13 cellular contexts compared by ENCODE assay signal in genomic region chr14:80621701-80622100, GRCh38.
A peak's percentile ranks its signal among the peaks of the same experiment; 100 is the strongest.
DNase-seq lines count a peak whose midpoint lies in the region; ATAC-seq and TF ChIP-seq lines count a peak whose summit lies in the region.
"Had no signal": no experiment of that assay in that cellular context is flagged by ENCODE, and none has a peak within 500 bp of the region (broad histone marks: within the 10 kb centered on the region; RNA-seq: fewer than 3 reads in every experiment).

No MANE protein-coding gene starts in this region.

- H3K4me3 ChIP-seq in right atrium auricular region (no peak overlapping the region), lower leg skin (ENCODE audit: low read depth, poor library complexity, severe bottlenecking) (no peak overlapping the region), left ventricle myocardium inferior (no peak overlapping the region)
- H3K4me3 ChIP-seq: sigmoid colon had no signal

- ATAC-seq in GM19351 (IDR thresholded peaks at IDR 0.05; ENCODE audit: unreplicated experiment), result peak; percentile 83
- ATAC-seq in HG03196 (IDR thresholded peaks at IDR 0.05; ENCODE audit: unreplicated experiment), result peak; percentile 49

- TF ChIP-seq CTCF in right atrium auricular region (IDR thresholded peaks at IDR 0.05), result no peak
- TF ChIP-seq CTCF in lower leg skin (IDR thresholded peaks at IDR 0.05), result no peak
- TF ChIP-seq CTCF in left ventricle myocardium inferior (IDR thresholded peaks at IDR 0.05; ENCODE audit: borderline replicate concordance), result no peak

- DNase-seq in AG08395 (ENCODE audit: low spot score), result peak; percentile 21
- DNase-seq in dermis blood vessel endothelial cell, result peak; percentile 68
- no peak for DNase-seq in OCI-M1 (lab: John Stamatoyannopoulos, UW)
- DNase-seq in right atrium auricular region (ENCODE audit: low spot score), result no peak
- DNase-seq in lower leg skin (ENCODE audit: low spot score in 2 of 2), result no peak
- DNase-seq in left ventricle myocardium inferior, result no peak
- DNase-seq: activated effector memory CD4-positive, alpha-beta T cell treated with Interleukin-2 at 50 U/mL for 16 hours; CD4-positive, alpha-beta T cell; NCI-H446 treated with DMSO at 0.1 percent for 48 hours; sigmoid colon; stimulated activated naive CD4-positive, alpha-beta T cell had no signal

- H3K9me3 ChIP-seq in right atrium auricular region, result no peaks in the 10 kb centered on the region
- H3K9me3 ChIP-seq in left ventricle myocardium inferior (replicated peaks), result peaks cover 21% of the 10 kb centered on the region
- H3K9me3 ChIP-seq: sigmoid colon had no signal

- no peaks in the 10 kb centered on the region for H3K27me3 ChIP-seq in right atrium auricular region
- no peaks in the 10 kb centered on the region for H3K27me3 ChIP-seq in left ventricle myocardium inferior (ENCODE audit: low read depth)
- H3K27me3 ChIP-seq: sigmoid colon had no signal

- H3K36me3 ChIP-seq in right atrium auricular region (no peaks in the 10 kb centered on the region), left ventricle myocardium inferior (no peaks in the 10 kb centered on the region)
- H3K36me3 ChIP-seq: sigmoid colon had no signal

- H3K27ac ChIP-seq in right atrium auricular region (no peak overlapping the region), left ventricle myocardium inferior (replicated peaks) (no peak overlapping the region)

- H3K4me1 ChIP-seq in right atrium auricular region (no peaks in the 10 kb centered on the region), left ventricle myocardium inferior (no peaks in the 10 kb centered on the region)
- H3K4me1 ChIP-seq: sigmoid colon had no signal

- intact Hi-C loops in lower leg skin (cut with DNase I; ENCODE audit: low total_unique reads) (no loop called here), left ventricle myocardium inferior (cut with micrococcal nuclease) (no loop called here)

- WGBS in lower leg skin, 2 donors, result 30 to 34% methylated on average over 3 of the region's 3 CpGs

- no peak for TF ChIP-seq POLR2A in lower leg skin (IDR thresholded peaks at IDR 0.05)

Comparison
In these comparisons a context has a peak if more than half of its experiments do, and no peak if none do; other contexts are left out.
1. DNase-seq: peak in AG08395 (single experiment) and dermis blood vessel endothelial cell (single experiment); none in OCI-M1 (single experiment), right atrium auricular region (single experiment), lower leg skin (0 of 2) and left ventricle myocardium inferior (single experiment).